ENCODE assay signal across 1 cellular context in the genomic region with DNA sequence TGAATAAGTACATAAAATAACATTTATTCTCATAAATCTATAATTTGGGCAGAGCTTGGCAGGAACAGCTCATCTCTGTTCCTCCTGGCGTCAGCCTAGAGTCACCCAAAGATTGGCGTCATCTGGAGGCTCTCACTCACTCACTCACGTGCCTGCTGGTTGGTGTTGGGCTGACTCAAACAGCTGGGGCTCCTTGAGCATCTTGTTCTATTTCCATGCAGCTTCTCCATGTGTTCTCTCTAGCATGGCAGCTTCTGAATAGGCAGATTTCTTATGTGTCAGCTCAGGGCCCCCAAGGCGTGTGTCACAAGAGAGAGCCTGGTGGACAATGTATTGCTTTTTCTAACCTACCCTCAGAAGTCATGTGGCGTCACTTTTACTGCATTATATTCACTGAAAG.
TF ChIP-seq lines count a peak whose summit lies in the region.

No MANE protein-coding gene starts in this region.

TF ChIP-seq in GM23338, 12 proteins besides CTCF, POLR2A, EP300 and RAD21 (continued from another document):
- TF ChIP-seq, protein P1, sequence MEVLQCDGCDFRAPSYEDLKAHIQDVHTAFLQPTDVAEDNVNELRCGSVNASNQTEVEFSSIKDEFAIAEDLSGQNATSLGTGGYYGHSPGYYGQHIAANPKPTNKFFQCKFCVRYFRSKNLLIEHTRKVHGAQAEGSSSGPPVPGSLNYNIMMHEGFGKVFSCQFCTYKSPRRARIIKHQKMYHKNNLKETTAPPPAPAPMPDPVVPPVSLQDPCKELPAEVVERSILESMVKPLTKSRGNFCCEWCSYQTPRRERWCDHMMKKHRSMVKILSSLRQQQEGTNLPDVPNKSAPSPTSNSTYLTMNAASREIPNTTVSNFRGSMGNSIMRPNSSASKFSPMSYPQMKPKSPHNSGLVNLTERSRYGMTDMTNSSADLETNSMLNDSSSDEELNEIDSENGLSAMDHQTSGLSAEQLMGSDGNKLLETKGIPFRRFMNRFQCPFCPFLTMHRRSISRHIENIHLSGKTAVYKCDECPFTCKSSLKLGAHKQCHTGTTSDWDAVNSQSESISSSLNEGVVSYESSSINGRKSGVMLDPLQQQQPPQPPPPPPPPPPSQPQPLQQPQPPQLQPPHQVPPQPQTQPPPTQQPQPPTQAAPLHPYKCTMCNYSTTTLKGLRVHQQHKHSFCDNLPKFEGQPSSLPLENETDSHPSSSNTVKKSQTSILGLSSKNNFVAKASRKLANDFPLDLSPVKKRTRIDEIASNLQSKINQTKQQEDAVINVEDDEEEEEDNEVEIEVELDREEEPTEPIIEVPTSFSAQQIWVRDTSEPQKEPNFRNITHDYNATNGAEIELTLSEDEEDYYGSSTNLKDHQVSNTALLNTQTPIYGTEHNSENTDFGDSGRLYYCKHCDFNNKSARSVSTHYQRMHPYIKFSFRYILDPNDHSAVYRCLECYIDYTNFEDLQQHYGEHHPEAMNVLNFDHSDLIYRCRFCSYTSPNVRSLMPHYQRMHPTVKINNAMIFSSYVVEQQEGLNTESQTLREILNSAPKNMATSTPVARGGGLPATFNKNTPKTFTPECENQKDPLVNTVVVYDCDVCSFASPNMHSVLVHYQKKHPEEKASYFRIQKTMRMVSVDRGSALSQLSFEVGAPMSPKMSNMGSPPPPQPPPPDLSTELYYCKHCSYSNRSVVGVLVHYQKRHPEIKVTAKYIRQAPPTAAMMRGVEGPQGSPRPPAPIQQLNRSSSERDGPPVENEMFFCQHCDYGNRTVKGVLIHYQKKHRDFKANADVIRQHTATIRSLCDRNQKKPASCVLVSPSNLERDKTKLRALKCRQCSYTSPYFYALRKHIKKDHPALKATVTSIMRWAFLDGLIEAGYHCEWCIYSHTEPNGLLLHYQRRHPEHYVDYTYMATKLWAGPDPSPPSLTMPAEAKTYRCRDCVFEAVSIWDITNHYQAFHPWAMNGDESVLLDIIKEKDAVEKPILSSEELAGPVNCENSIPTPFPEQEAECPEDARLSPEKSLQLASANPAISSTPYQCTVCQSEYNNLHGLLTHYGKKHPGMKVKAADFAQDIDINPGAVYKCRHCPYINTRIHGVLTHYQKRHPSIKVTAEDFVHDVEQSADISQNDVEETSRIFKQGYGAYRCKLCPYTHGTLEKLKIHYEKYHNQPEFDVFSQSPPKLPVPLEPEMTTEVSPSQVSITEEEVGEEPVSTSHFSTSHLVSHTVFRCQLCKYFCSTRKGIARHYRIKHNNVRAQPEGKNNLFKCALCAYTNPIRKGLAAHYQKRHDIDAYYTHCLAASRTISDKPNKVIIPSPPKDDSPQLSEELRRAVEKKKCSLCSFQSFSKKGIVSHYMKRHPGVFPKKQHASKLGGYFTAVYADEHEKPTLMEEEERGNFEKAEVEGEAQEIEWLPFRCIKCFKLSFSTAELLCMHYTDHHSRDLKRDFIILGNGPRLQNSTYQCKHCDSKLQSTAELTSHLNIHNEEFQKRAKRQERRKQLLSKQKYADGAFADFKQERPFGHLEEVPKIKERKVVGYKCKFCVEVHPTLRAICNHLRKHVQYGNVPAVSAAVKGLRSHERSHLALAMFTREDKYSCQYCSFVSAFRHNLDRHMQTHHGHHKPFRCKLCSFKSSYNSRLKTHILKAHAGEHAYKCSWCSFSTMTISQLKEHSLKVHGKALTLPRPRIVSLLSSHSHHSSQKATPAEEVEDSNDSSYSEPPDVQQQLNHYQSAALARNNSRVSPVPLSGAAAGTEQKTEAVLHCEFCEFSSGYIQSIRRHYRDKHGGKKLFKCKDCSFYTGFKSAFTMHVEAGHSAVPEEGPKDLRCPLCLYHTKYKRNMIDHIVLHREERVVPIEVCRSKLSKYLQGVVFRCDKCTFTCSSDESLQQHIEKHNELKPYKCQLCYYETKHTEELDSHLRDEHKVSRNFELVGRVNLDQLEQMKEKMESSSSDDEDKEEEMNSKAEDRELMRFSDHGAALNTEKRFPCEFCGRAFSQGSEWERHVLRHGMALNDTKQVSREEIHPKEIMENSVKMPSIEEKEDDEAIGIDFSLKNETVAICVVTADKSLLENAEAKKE (CRISPR knock-in tag; IDR thresholded peaks at IDR 0.05): no peak
- TF ChIP-seq NANOG (IDR thresholded peaks at IDR 0.05; ENCODE audit: borderline replicate concordance) (no peak), EZH2 (IDR thresholded peaks at IDR 0.05; ENCODE audit: low read depth, unreplicated experiment) (no peak)
- TF ChIP-seq, protein P2, sequence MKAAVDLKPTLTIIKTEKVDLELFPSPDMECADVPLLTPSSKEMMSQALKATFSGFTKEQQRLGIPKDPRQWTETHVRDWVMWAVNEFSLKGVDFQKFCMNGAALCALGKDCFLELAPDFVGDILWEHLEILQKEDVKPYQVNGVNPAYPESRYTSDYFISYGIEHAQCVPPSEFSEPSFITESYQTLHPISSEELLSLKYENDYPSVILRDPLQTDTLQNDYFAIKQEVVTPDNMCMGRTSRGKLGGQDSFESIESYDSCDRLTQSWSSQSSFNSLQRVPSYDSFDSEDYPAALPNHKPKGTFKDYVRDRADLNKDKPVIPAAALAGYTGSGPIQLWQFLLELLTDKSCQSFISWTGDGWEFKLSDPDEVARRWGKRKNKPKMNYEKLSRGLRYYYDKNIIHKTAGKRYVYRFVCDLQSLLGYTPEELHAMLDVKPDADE (IDR thresholded peaks at IDR 0.05): no peak
